In the genomic region with DNA sequence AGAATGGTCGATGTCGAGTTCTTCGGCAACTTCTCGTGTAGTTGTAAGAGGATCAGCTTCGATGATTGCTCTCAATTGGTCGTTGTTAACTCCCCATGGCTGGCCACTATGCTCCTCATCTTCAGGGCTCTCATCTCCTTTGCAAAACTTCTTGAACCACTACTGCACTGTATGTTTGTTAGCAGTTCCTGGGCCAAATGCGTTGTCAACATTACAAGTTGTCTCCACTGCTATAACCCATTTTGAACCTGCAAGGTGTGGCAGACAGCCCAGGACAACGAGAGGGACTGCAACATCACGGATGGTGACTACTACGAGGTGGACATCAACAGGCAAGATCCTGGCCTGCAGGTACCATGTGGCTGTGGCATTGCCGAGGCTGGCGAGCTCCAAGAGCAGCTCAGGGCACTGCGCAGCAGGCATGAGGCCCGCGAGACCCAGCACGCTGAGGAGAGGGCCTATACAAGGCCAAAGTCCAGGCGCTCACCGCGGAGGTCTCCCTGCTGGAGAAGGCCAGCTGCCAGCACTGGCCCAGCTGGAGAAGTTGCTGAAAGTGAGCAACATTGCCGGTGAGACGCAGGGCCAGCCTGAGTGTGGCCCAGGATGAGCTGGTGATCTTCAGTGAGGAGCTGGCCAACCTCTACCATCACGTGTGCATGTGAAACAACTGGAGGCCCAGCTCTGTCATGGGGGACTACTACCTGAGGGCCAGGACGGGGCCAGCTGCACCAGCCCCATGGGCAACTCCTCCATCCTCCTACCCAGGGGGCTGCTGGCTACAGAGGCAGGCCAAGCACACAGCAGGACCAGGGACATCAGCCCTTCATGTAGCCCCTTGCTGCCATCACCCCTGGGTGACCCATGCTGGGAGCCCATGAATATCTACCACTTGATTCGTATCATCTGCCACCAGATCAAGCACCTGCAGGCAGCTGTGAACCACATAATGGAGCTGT, we compare ENCODE assay signal across 1 cellular context.
TF ChIP-seq lines count a peak whose summit lies in the region.

No MANE protein-coding gene starts in this region.

TF ChIP-seq in HepG2, 621 proteins besides CTCF, POLR2A, EP300 and RAD21 (continued from another document and continues in another):
- TF ChIP-seq, protein P1, sequence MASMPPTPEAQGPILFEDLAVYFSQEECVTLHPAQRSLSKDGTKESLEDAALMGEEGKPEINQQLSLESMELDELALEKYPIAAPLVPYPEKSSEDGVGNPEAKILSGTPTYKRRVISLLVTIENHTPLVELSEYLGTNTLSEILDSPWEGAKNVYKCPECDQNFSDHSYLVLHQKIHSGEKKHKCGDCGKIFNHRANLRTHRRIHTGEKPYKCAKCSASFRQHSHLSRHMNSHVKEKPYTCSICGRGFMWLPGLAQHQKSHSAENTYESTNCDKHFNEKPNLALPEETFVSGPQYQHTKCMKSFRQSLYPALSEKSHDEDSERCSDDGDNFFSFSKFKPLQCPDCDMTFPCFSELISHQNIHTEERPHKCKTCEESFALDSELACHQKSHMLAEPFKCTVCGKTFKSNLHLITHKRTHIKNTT (CRISPR knock-in tag; IDR thresholded peaks at IDR 0.05) = no peak
- TF ChIP-seq U2AF1 (optimal IDR thresholded peaks at IDR 0.05; ENCODE audit: low read depth, low read length) = no peak
- TF ChIP-seq PHF5A (CRISPR knock-in tag; IDR thresholded peaks at IDR 0.05; ENCODE audit: low read depth, unreplicated experiment) = no peak
- no peak for TF ChIP-seq ZNF33A (CRISPR knock-in tag; IDR thresholded peaks at IDR 0.05; ENCODE audit: borderline replicate concordance)
- no peak for TF ChIP-seq ATM (IDR thresholded peaks at IDR 0.05; ENCODE audit: borderline replicate concordance)
- TF ChIP-seq MAFF (IDR thresholded peaks at IDR 0.05; ENCODE audit: low read depth, low read length) = no peak
- no peak for TF ChIP-seq ZNF234 (CRISPR knock-in tag; conservative IDR thresholded peaks at IDR 0.05)
- peak; percentile 51; the same call in 1 of the 2 replicates for TF ChIP-seq ZNF879 (CRISPR knock-in tag; IDR thresholded peaks at IDR 0.05)
- TF ChIP-seq SIX4 (CRISPR knock-in tag; IDR thresholded peaks at IDR 0.05) = no peak
- TF ChIP-seq, protein P2, sequence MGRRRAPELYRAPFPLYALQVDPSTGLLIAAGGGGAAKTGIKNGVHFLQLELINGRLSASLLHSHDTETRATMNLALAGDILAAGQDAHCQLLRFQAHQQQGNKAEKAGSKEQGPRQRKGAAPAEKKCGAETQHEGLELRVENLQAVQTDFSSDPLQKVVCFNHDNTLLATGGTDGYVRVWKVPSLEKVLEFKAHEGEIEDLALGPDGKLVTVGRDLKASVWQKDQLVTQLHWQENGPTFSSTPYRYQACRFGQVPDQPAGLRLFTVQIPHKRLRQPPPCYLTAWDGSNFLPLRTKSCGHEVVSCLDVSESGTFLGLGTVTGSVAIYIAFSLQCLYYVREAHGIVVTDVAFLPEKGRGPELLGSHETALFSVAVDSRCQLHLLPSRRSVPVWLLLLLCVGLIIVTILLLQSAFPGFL (CRISPR knock-in tag; IDR thresholded peaks at IDR 0.05) = no peak
- no peak for TF ChIP-seq SP2 (CRISPR knock-in tag; IDR thresholded peaks at IDR 0.05)
- TF ChIP-seq, protein P3, sequence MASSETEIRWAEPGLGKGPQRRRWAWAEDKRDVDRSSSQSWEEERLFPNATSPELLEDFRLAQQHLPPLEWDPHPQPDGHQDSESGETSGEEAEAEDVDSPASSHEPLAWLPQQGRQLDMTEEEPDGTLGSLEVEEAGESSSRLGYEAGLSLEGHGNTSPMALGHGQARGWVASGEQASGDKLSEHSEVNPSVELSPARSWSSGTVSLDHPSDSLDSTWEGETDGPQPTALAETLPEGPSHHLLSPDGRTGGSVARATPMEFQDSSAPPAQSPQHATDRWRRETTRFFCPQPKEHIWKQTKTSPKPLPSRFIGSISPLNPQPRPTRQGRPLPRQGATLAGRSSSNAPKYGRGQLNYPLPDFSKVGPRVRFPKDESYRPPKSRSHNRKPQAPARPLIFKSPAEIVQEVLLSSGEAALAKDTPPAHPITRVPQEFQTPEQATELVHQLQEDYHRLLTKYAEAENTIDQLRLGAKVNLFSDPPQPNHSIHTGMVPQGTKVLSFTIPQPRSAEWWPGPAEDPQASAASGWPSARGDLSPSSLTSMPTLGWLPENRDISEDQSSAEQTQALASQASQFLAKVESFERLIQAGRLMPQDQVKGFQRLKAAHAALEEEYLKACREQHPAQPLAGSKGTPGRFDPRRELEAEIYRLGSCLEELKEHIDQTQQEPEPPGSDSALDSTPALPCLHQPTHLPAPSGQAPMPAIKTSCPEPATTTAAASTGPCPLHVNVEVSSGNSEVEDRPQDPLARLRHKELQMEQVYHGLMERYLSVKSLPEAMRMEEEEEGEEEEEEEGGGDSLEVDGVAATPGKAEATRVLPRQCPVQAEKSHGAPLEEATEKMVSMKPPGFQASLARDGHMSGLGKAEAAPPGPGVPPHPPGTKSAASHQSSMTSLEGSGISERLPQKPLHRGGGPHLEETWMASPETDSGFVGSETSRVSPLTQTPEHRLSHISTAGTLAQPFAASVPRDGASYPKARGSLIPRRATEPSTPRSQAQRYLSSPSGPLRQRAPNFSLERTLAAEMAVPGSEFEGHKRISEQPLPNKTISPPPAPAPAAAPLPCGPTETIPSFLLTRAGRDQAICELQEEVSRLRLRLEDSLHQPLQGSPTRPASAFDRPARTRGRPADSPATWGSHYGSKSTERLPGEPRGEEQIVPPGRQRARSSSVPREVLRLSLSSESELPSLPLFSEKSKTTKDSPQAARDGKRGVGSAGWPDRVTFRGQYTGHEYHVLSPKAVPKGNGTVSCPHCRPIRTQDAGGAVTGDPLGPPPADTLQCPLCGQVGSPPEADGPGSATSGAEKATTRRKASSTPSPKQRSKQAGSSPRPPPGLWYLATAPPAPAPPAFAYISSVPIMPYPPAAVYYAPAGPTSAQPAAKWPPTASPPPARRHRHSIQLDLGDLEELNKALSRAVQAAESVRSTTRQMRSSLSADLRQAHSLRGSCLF (CRISPR knock-in tag; IDR thresholded peaks at IDR 0.05; ENCODE audit: borderline replicate concordance) = no peak
- no peak for TF ChIP-seq ZNF326 (CRISPR knock-in tag; IDR thresholded peaks at IDR 0.05; ENCODE audit: borderline replicate concordance)
- no peak for TF ChIP-seq IKZF1 (IDR thresholded peaks at IDR 0.05)
- TF ChIP-seq, protein P4, sequence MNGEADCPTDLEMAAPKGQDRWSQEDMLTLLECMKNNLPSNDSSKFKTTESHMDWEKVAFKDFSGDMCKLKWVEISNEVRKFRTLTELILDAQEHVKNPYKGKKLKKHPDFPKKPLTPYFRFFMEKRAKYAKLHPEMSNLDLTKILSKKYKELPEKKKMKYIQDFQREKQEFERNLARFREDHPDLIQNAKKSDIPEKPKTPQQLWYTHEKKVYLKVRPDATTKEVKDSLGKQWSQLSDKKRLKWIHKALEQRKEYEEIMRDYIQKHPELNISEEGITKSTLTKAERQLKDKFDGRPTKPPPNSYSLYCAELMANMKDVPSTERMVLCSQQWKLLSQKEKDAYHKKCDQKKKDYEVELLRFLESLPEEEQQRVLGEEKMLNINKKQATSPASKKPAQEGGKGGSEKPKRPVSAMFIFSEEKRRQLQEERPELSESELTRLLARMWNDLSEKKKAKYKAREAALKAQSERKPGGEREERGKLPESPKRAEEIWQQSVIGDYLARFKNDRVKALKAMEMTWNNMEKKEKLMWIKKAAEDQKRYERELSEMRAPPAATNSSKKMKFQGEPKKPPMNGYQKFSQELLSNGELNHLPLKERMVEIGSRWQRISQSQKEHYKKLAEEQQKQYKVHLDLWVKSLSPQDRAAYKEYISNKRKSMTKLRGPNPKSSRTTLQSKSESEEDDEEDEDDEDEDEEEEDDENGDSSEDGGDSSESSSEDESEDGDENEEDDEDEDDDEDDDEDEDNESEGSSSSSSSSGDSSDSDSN (CRISPR knock-in tag; IDR thresholded peaks at IDR 0.05) = peak; percentile 80
- TF ChIP-seq TAF1 (CRISPR knock-in tag; IDR thresholded peaks at IDR 0.05) = no peak; the same call in 1 of the 2 replicates
- TF ChIP-seq THYN1 (CRISPR knock-in tag; IDR thresholded peaks at IDR 0.05; ENCODE audit: borderline replicate concordance, low read depth) = no peak
- TF ChIP-seq ZNF746 (CRISPR knock-in tag; IDR thresholded peaks at IDR 0.05) = no peak
- TF ChIP-seq, protein P5, sequence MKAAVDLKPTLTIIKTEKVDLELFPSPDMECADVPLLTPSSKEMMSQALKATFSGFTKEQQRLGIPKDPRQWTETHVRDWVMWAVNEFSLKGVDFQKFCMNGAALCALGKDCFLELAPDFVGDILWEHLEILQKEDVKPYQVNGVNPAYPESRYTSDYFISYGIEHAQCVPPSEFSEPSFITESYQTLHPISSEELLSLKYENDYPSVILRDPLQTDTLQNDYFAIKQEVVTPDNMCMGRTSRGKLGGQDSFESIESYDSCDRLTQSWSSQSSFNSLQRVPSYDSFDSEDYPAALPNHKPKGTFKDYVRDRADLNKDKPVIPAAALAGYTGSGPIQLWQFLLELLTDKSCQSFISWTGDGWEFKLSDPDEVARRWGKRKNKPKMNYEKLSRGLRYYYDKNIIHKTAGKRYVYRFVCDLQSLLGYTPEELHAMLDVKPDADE (CRISPR knock-in tag; IDR thresholded peaks at IDR 0.05) = no peak
- TF ChIP-seq, protein P6, sequence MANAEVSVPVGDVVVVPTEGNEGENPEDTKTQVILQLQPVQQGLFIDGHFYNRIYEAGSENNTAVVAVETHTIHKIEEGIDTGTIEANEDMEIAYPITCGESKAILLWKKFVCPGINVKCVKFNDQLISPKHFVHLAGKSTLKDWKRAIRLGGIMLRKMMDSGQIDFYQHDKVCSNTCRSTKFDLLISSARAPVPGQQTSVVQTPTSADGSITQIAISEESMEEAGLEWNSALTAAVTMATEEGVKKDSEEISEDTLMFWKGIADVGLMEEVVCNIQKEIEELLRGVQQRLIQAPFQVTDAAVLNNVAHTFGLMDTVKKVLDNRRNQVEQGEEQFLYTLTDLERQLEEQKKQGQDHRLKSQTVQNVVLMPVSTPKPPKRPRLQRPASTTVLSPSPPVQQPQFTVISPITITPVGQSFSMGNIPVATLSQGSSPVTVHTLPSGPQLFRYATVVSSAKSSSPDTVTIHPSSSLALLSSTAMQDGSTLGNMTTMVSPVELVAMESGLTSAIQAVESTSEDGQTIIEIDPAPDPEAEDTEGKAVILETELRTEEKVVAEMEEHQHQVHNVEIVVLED (CRISPR knock-in tag; IDR thresholded peaks at IDR 0.05; ENCODE audit: borderline replicate concordance) = no peak; the same call in 1 of the 2 replicates
- TF ChIP-seq NONO (IDR thresholded peaks at IDR 0.05) = no peak
- 0 out of 2 replicates have a peak, but pooled peaks have one; percentile 44 for TF ChIP-seq NONO (CRISPR knock-in tag; conservative IDR thresholded peaks at IDR 0.05)
- TF ChIP-seq ZNF766 (CRISPR knock-in tag; IDR thresholded peaks at IDR 0.05; ENCODE audit: borderline replicate concordance) = 0 out of 2 replicates have a peak, but pooled peaks have one; percentile 79
- no peak for TF ChIP-seq ZNF510 (CRISPR knock-in tag; IDR thresholded peaks at IDR 0.05; ENCODE audit: low read depth)
- TF ChIP-seq, protein P7, sequence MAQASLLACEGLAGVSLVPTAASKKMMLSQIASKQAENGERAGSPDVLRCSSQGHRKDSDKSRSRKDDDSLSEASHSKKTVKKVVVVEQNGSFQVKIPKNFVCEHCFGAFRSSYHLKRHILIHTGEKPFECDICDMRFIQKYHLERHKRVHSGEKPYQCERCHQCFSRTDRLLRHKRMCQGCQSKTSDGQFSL (CRISPR knock-in tag; IDR thresholded peaks at IDR 0.05) = no peak
- TF ChIP-seq, protein P8, sequence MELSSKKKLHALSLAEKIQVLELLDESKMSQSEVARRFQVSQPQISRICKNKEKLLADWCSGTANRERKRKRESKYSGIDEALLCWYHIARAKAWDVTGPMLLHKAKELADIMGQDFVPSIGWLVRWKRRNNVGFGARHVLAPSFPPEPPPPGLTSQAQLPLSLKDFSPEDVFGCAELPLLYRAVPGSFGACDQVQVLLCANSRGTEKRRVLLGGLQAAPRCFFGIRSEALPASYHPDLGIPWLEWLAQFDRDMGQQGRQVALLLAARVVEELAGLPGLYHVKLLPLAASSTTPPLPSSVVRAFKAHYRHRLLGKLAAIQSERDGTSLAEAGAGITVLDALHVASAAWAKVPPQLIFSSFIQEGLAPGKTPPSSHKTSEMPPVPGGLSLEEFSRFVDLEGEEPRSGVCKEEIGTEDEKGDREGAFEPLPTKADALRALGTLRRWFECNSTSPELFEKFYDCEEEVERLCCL (CRISPR knock-in tag; IDR thresholded peaks at IDR 0.05; ENCODE audit: borderline replicate concordance) = no peak
- TF ChIP-seq HDAC6 (IDR thresholded peaks at IDR 0.05; ENCODE audit: low read depth, low read length) = no peak
- TF ChIP-seq, protein P9, sequence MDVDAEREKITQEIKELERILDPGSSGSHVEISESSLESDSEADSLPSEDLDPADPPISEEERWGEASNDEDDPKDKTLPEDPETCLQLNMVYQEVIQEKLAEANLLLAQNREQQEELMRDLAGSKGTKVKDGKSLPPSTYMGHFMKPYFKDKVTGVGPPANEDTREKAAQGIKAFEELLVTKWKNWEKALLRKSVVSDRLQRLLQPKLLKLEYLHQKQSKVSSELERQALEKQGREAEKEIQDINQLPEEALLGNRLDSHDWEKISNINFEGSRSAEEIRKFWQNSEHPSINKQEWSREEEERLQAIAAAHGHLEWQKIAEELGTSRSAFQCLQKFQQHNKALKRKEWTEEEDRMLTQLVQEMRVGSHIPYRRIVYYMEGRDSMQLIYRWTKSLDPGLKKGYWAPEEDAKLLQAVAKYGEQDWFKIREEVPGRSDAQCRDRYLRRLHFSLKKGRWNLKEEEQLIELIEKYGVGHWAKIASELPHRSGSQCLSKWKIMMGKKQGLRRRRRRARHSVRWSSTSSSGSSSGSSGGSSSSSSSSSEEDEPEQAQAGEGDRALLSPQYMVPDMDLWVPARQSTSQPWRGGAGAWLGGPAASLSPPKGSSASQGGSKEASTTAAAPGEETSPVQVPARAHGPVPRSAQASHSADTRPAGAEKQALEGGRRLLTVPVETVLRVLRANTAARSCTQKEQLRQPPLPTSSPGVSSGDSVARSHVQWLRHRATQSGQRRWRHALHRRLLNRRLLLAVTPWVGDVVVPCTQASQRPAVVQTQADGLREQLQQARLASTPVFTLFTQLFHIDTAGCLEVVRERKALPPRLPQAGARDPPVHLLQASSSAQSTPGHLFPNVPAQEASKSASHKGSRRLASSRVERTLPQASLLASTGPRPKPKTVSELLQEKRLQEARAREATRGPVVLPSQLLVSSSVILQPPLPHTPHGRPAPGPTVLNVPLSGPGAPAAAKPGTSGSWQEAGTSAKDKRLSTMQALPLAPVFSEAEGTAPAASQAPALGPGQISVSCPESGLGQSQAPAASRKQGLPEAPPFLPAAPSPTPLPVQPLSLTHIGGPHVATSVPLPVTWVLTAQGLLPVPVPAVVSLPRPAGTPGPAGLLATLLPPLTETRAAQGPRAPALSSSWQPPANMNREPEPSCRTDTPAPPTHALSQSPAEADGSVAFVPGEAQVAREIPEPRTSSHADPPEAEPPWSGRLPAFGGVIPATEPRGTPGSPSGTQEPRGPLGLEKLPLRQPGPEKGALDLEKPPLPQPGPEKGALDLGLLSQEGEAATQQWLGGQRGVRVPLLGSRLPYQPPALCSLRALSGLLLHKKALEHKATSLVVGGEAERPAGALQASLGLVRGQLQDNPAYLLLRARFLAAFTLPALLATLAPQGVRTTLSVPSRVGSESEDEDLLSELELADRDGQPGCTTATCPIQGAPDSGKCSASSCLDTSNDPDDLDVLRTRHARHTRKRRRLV (CRISPR knock-in tag; IDR thresholded peaks at IDR 0.05) = 0 out of 2 replicates have a peak, but pooled peaks have one; percentile 51
- no peak for TF ChIP-seq RFX3 (CRISPR knock-in tag; IDR thresholded peaks at IDR 0.05)
- no peak for TF ChIP-seq GPN1 (CRISPR knock-in tag; IDR thresholded peaks at IDR 0.05; ENCODE audit: borderline replicate concordance)
- no peak for TF ChIP-seq MTF1 (CRISPR knock-in tag; IDR thresholded peaks at IDR 0.05)
